In the genomic region with DNA sequence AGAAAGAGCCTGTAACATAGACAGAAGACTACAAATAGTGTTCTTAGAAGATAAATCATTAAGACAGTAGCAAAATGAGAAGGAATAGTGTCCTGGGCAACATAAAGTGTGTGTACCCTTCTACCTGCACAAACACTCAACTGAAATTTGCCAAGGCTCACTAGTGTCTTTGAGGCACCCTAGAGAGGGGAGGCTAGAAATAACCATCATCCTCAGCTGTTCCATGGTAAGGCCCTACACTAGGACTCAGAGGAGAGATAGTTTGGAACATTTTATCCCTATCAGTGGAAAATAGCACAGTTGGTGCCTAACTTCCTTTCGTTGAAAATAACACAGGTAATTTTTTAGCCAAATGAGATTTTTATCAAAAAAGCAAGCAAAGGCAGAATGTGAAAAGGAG, we compare ENCODE assay signal across 28 cellular contexts.
"Had no signal": no experiment of that assay in that cellular context is flagged by ENCODE, and none has a peak within 500 bp of the region (broad histone marks: within the 10 kb centered on the region; RNA-seq: fewer than 3 reads in every experiment).

No MANE protein-coding gene starts in this region.

- H3K27ac Mint-ChIP-seq: endodermal cell; immature natural killer cell; naive thymus-derived CD8-positive, alpha-beta T cell; nephron progenitor cell; stimulated activated effector memory CD8-positive, alpha-beta T cell treated with anti-CD3 and anti-CD28 coated beads, Interleukin-12 subunit alpha, Interleukin-12 subunit beta, amount 100 ng/mL, for 72 hours; type B pancreatic cell had no signal

- ATAC-seq: esophagus mucosa; gastroesophageal sphincter; naive thymus-derived CD8-positive, alpha-beta T cell; psoas muscle; right lobe of liver; stimulated activated effector memory CD8-positive, alpha-beta T cell treated with anti-CD3 and anti-CD28 coated beads, Interleukin-12 subunit alpha, Interleukin-12 subunit beta, amount 100 ng/mL, for 72 hours had no signal

- H3K27me3 Mint-ChIP-seq: type B pancreatic cell had no signal

- H3K9me3 Mint-ChIP-seq: endodermal cell; immature natural killer cell; naive thymus-derived CD8-positive, alpha-beta T cell; nephron progenitor cell; stimulated activated effector memory CD8-positive, alpha-beta T cell treated with anti-CD3 and anti-CD28 coated beads, Interleukin-12 subunit alpha, Interleukin-12 subunit beta, amount 100 ng/mL, for 72 hours; type B pancreatic cell had no signal

- H3K4me1 Mint-ChIP-seq: endodermal cell; immature natural killer cell; naive thymus-derived CD8-positive, alpha-beta T cell; nephron progenitor cell; stimulated activated effector memory CD8-positive, alpha-beta T cell treated with anti-CD3 and anti-CD28 coated beads, Interleukin-12 subunit alpha, Interleukin-12 subunit beta, amount 100 ng/mL, for 72 hours had no signal

- DNase-seq: central memory CD4-positive, alpha-beta T cell; effector CD8-positive, alpha-beta T cell; endodermal cell; foreskin fibroblast; hypothalamus; immature natural killer cell; islet precursor cell; kidney glomerular epithelial cell; mammary epithelial cell; mesendoderm; midbrain; naive thymus-derived CD8-positive, alpha-beta T cell; nephron progenitor cell; occipital lobe; ovary; posterior cingulate gyrus; psoas muscle; right lobe of liver; stimulated activated CD4-positive, alpha-beta T cell treated with anti-CD3 and anti-CD28 coated beads, Interleukin-2, amount 100 ng/mL, for 24 hours; stimulated activated CD4-positive, alpha-beta T cell treated with anti-CD3 and anti-CD28 coated beads, Interleukin-4, amount 100 ng/mL, for 24 hours; stimulated activated naive CD4-positive, alpha-beta T cell treated with Interleukin-2 at 50 U/mL for 16 hours; stomach; tibial artery had no signal

- H3K4me3 ChIP-seq: gastroesophageal sphincter, ovary, psoas muscle, right lobe of liver, stomach, tibial artery had no signal

- H3K36me3 Mint-ChIP-seq: immature natural killer cell; naive thymus-derived CD8-positive, alpha-beta T cell; stimulated activated effector memory CD8-positive, alpha-beta T cell treated with anti-CD3 and anti-CD28 coated beads, Interleukin-12 subunit alpha, Interleukin-12 subunit beta, amount 100 ng/mL, for 72 hours; type B pancreatic cell had no signal

- H3K9me3 ChIP-seq: gastroesophageal sphincter, ovary, psoas muscle, right lobe of liver, stomach, tibial artery had no signal

- H3K4me1 ChIP-seq: right lobe of liver, tibial artery had no signal

- H3K36me3 ChIP-seq: gastroesophageal sphincter, ovary, right lobe of liver, stomach, tibial artery had no signal

- H3K27ac ChIP-seq: epithelial cell of prostate, ovary, psoas muscle, right lobe of liver, tibial artery had no signal

- H3K27me3 ChIP-seq: gastroesophageal sphincter, ovary, right lobe of liver, stomach, tibial artery had no signal

- H3K4me3 Mint-ChIP-seq: endodermal cell; immature natural killer cell; naive thymus-derived CD8-positive, alpha-beta T cell; nephron progenitor cell; stimulated activated effector memory CD8-positive, alpha-beta T cell treated with anti-CD3 and anti-CD28 coated beads, Interleukin-12 subunit alpha, Interleukin-12 subunit beta, amount 100 ng/mL, for 72 hours; type B pancreatic cell had no signal
